ENCODE assay signal across 18 cellular contexts in the genomic region with DNA sequence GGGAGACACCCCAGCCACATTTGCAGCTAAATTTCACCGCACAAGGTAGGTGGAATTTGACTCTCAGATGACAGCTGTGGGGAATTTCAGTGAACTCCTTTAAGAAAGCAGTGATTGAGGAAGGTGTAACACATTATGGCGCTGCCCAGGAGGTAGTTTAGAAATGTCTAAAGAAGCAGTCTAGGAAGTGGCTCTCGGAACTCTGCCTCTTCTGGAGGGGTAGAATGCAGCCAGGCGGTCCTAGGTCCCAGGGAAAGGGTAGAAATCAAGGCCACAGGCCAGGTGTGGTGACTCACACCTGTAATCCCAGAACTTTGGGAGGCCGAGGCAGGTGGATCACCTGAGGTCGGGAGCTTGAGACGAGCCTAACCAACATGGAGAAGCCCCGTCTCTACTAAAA.
"Had no signal": no experiment of that assay in that cellular context is flagged by ENCODE, and none has a peak within 500 bp of the region (broad histone marks: within the 10 kb centered on the region; RNA-seq: fewer than 3 reads in every experiment).

No MANE protein-coding gene starts in this region.

- H3K36me3 ChIP-seq: breast epithelium, esophagus squamous epithelium, stomach had no signal

- ATAC-seq: activated CD4-positive, CD25-positive, alpha-beta regulatory T cell treated with anti-CD3 and anti-CD28 coated beads, Interleukin-2, amount 50 U/mL, for 24 hours; effector memory CD8-positive, alpha-beta T cell; left cardiac atrium; natural killer cell had no signal

- H3K4me1 ChIP-seq: breast epithelium had no signal

- H3K9me3 ChIP-seq: breast epithelium, esophagus squamous epithelium, stomach had no signal

- H3K27ac Mint-ChIP-seq: activated naive CD4-positive, alpha-beta T cell treated with anti-CD3 and anti-CD28 coated beads, Interleukin-2, amount 50 U/mL, for 24 hours had no signal

- H3K4me3 ChIP-seq: breast epithelium, esophagus squamous epithelium, hepatocyte, stomach had no signal

- H3K27me3 Mint-ChIP-seq: activated naive CD4-positive, alpha-beta T cell treated with anti-CD3 and anti-CD28 coated beads, Interleukin-2, amount 50 U/mL, for 24 hours had no signal

- H3K27ac ChIP-seq: hepatocyte, stomach had no signal

- DNase-seq: activated CD4-positive, alpha-beta T cell treated with anti-CD3 and anti-CD28 coated beads, Interleukin-2, amount 50 U/mL, for 1 hour; activated CD8-positive, alpha-beta memory T cell treated with anti-CD3 and anti-CD28 coated beads for 24 hours; activated CD8-positive, alpha-beta memory T cell treated with anti-CD3 and anti-CD28 coated beads, Interleukin-2, amount 50 U/mL, for 48 hours; activated gamma-delta T cell; activated T-cell treated with anti-CD3 and anti-CD28 coated beads, Interleukin-2, amount 50 U/mL, for 48 hours; cerebellar nuclear complex; dermis blood vessel endothelial cell; effector memory CD8-positive, alpha-beta T cell; esophagus squamous epithelium; left cardiac atrium; natural killer cell; stomach; T-helper 1 cell; trophoblast cell had no signal

- H3K9me3 Mint-ChIP-seq: activated naive CD4-positive, alpha-beta T cell treated with anti-CD3 and anti-CD28 coated beads, Interleukin-2, amount 50 U/mL, for 24 hours; effector memory CD8-positive, alpha-beta T cell; natural killer cell had no signal

- H3K27me3 ChIP-seq: breast epithelium, esophagus squamous epithelium, hepatocyte, stomach had no signal

- H3K36me3 Mint-ChIP-seq: activated naive CD4-positive, alpha-beta T cell treated with anti-CD3 and anti-CD28 coated beads, Interleukin-2, amount 50 U/mL, for 24 hours; natural killer cell had no signal

- H3K4me1 Mint-ChIP-seq: activated naive CD4-positive, alpha-beta T cell treated with anti-CD3 and anti-CD28 coated beads, Interleukin-2, amount 50 U/mL, for 24 hours had no signal

- H3K4me3 Mint-ChIP-seq: activated naive CD4-positive, alpha-beta T cell treated with anti-CD3 and anti-CD28 coated beads, Interleukin-2, amount 50 U/mL, for 24 hours; effector memory CD8-positive, alpha-beta T cell; natural killer cell had no signal
